Comparison of ENCODE assay signal across 16 cellular contexts in genomic region chr2:3342324-3342723, GRCh38. TPM values are rescaled to one million over a fixed set of nuclear protein-coding genes. Genes with fewer than 3 reads are reported as not detected.
A peak's percentile ranks its signal among the peaks of the same experiment; 100 is the strongest.
DNase-seq lines count a peak whose midpoint lies in the region; ATAC-seq and TF ChIP-seq lines count a peak whose summit lies in the region.
"Had no signal": no experiment of that assay in that cellular context is flagged by ENCODE, and none has a peak within 500 bp of the region (broad histone marks: within the 10 kb centered on the region; RNA-seq: fewer than 3 reads in every experiment).

No MANE protein-coding gene starts in this region.

- H3K27ac ChIP-seq in suprapubic skin = peak overlapping the region; percentile 1
- H3K27ac ChIP-seq: 22Rv1, BLaER1 had no signal

- no peaks in the 10 kb centered on the region for H3K27me3 Mint-ChIP-seq in activated CD4-positive, alpha-beta T cell treated with anti-CD3 and anti-CD28 coated beads, Interleukin-2, amount 10 ng/mL, durations not matched to agents 7 days and 5 days
- H3K27me3 Mint-ChIP-seq in osteocyte (ENCODE audit: unreplicated experiment) = no peaks in the 10 kb centered on the region
- H3K27me3 Mint-ChIP-seq: CD4-positive, alpha-beta memory T cell had no signal

- POLR2A ChIA-PET in activated CD4-positive, alpha-beta T cell treated with anti-CD3 and anti-CD28 coated beads, Interleukin-2, amount 10 ng/mL, durations not matched to agents 7 days and 5 days (lab: Charles Lee) = no interaction called here

- peaks cover 7% of the 10 kb centered on the region for H3K36me3 ChIP-seq in suprapubic skin

- H3K4me3 ChIP-seq in suprapubic skin = no peak overlapping the region
- H3K4me3 ChIP-seq: BLaER1 had no signal

- H3K27me3 ChIP-seq in suprapubic skin = no peaks in the 10 kb centered on the region
- H3K27me3 ChIP-seq: BLaER1 had no signal

- H3K9me3 Mint-ChIP-seq in activated CD4-positive, alpha-beta T cell treated with anti-CD3 and anti-CD28 coated beads, Interleukin-2, amount 10 ng/mL, durations not matched to agents 7 days and 5 days = no peaks in the 10 kb centered on the region
- no peaks in the 10 kb centered on the region for H3K9me3 Mint-ChIP-seq in osteocyte (ENCODE audit: unreplicated experiment)
- H3K9me3 Mint-ChIP-seq: CD4-positive, alpha-beta memory T cell had no signal

- H3K4me3 Mint-ChIP-seq in activated CD4-positive, alpha-beta T cell treated with anti-CD3 and anti-CD28 coated beads, Interleukin-2, amount 10 ng/mL, durations not matched to agents 7 days and 5 days = no peak overlapping the region
- H3K4me3 Mint-ChIP-seq in osteocyte (ENCODE audit: unreplicated experiment) = no peak overlapping the region
- H3K4me3 Mint-ChIP-seq: CD14-positive monocyte; CD4-positive, alpha-beta memory T cell had no signal

- peaks cover 11% of the 10 kb centered on the region for H3K36me3 Mint-ChIP-seq in activated CD4-positive, alpha-beta T cell treated with anti-CD3 and anti-CD28 coated beads, Interleukin-2, amount 10 ng/mL, durations not matched to agents 7 days and 5 days (ENCODE audit: low read depth)
- H3K36me3 Mint-ChIP-seq in osteocyte (ENCODE audit: unreplicated experiment) = peaks cover 3% of the 10 kb centered on the region

- no peaks in the 10 kb centered on the region for H3K9me3 ChIP-seq in suprapubic skin

- peaks cover 3% of the 10 kb centered on the region for H3K4me1 ChIP-seq in suprapubic skin

- TF ChIP-seq EP300 in suprapubic skin (IDR thresholded peaks at IDR 0.05) = no peak

- CTCF ChIA-PET in activated CD4-positive, alpha-beta T cell treated with anti-CD3 and anti-CD28 coated beads, Interleukin-2, amount 10 ng/mL, durations not matched to agents 7 days and 5 days (lab: Charles Lee) = no interaction called here

- H3K4me1 Mint-ChIP-seq in activated CD4-positive, alpha-beta T cell treated with anti-CD3 and anti-CD28 coated beads, Interleukin-2, amount 10 ng/mL, durations not matched to agents 7 days and 5 days = no peaks in the 10 kb centered on the region
- no peaks in the 10 kb centered on the region for H3K4me1 Mint-ChIP-seq in osteocyte (ENCODE audit: unreplicated experiment)
- H3K4me1 Mint-ChIP-seq: CD14-positive monocyte had no signal

- peak overlapping the region; percentile 6 for H3K27ac Mint-ChIP-seq in activated CD4-positive, alpha-beta T cell treated with anti-CD3 and anti-CD28 coated beads, Interleukin-2, amount 10 ng/mL, durations not matched to agents 7 days and 5 days
- no peak overlapping the region for H3K27ac Mint-ChIP-seq in osteocyte (ENCODE audit: unreplicated experiment)
- H3K27ac Mint-ChIP-seq: CD14-positive monocyte had no signal

- no peak for ATAC-seq in sciatic nerve
- ATAC-seq in GM18907 (IDR thresholded peaks at IDR 0.05; ENCODE audit: unreplicated experiment) = no peak

- intact Hi-C loops in sciatic nerve (cut with DNase I) = no loop called here

- WGBS in suprapubic skin = 93% methylated on average over 9 of the region's 9 CpGs

- TF ChIP-seq POLR2A in suprapubic skin (IDR thresholded peaks at IDR 0.05) = no peak

- DNase-seq in activated CD4-positive, alpha-beta T cell treated with anti-CD3 and anti-CD28 coated beads, Interleukin-2, amount 10 ng/mL, durations not matched to agents 7 days and 5 days = no peak
- DNase-seq in activated CD4-positive, alpha-beta T cell treated with anti-CD3 and anti-CD28 coated beads for 48 hours = no peak
- peak; percentile 37 for DNase-seq in mesenteric fat pad (ENCODE audit: low spot score)
- peak in 1 of 2 donors; percentile 32 for DNase-seq in suprapubic skin (ENCODE audit: low spot score in 2 of 2)
- DNase-seq in osteocyte (ENCODE audit: extremely low spot score, unreplicated experiment) = no peak
- no peak for DNase-seq in sciatic nerve (ENCODE audit: low spot score)
- DNase-seq: Calu3; CD4-positive, alpha-beta memory T cell; DMS79 treated with DMSO at 0.1 percent for 48 hours; GF-D8; GOT3; H7 had no signal

- TF ChIP-seq CTCF in suprapubic skin (IDR thresholded peaks at IDR 0.05) = no peak
- no peak for TF ChIP-seq CTCF in osteocyte (IDR thresholded peaks at IDR 0.05)

RNA-seq across cellular contexts. Expression of gene EIPR1, which starts 35.3 kb away (rescaled TPM):
- 10 to 100 TPM; 36.2 to 42.7 TPM for total RNA-seq in activated CD4-positive, alpha-beta T cell treated with anti-CD3 and anti-CD28 coated beads, Interleukin-2, amount 10 ng/mL, durations not matched to agents 7 days and 5 days
- total RNA-seq in mesenteric fat pad = 16.3 TPM
- 10 to 100 TPM; 29.0 to 37.5 (median 30.7) TPM for total RNA-seq in suprapubic skin
- 19.0 and 19.9 TPM in 2 replicates for total RNA-seq in osteocyte
- 14.7 TPM for total RNA-seq in sciatic nerve

RNA-seq across cellular contexts. Expression of gene TRAPPC12, which starts 37.2 kb away (rescaled TPM):
- 10 to 100 TPM; 84.0 to 88.0 TPM for total RNA-seq in activated CD4-positive, alpha-beta T cell treated with anti-CD3 and anti-CD28 coated beads, Interleukin-2, amount 10 ng/mL, durations not matched to agents 7 days and 5 days
- total RNA-seq in mesenteric fat pad (78.9 TPM), suprapubic skin (100 to 1,000 TPM in 3 of 4 donors, 10 to 100 TPM in 1; 90.2 to 248 (median 157) TPM), osteocyte (89.2 and 89.7 TPM in 2 replicates), sciatic nerve (139 TPM)
